In genomic region chr3:188954590-188955208, GRCh38 we compare ENCODE assay signal across 8 cellular contexts.
DNase-seq lines count a peak whose midpoint lies in the region; ATAC-seq, FAIRE-seq and TF ChIP-seq lines count a peak whose summit lies in the region.

No MANE protein-coding gene starts in this region.

- no peaks in the 10 kb centered on the region for H3K79me2 ChIP-seq in astrocyte (ENCODE audit: insufficient read depth, low read length)
- H3K79me2 ChIP-seq in smooth muscle cell (ENCODE audit: low read depth) = no peaks in the 10 kb centered on the region

- H2AFZ ChIP-seq in astrocyte (ENCODE audit: low read depth, low read length) (no peak overlapping the region), smooth muscle cell (ENCODE audit: low read depth) (no peak overlapping the region)

- H3K9ac ChIP-seq in astrocyte (ENCODE audit: low read length) (no peak overlapping the region), smooth muscle cell (ENCODE audit: low read depth) (no peak overlapping the region)

- WGBS in smooth muscle cell (ENCODE audit: low lambda C conversion rate) = 15% methylated on average over 3 of the region's 3 CpGs

- TF ChIP-seq CTCF in BE2C (IDR thresholded peaks at IDR 0.05; ENCODE audit: low read depth, low read length) = peak; percentile 99
- TF ChIP-seq CTCF in astrocyte (IDR thresholded peaks at IDR 0.05; ENCODE audit: insufficient read depth, low read depth, low read length) = peak; percentile 98
- peak; percentile 97 for TF ChIP-seq CTCF in smooth muscle cell (IDR thresholded peaks at IDR 0.05; ENCODE audit: borderline replicate concordance, insufficient read depth, poor library complexity, severe bottlenecking)

- no peaks in the 10 kb centered on the region for H4K20me1 ChIP-seq in astrocyte (ENCODE audit: insufficient read depth, low read length)
- H4K20me1 ChIP-seq in smooth muscle cell (ENCODE audit: low read depth) = no peaks in the 10 kb centered on the region

- H3K27ac ChIP-seq in astrocyte (ENCODE audit: low read depth, low read length) (no peak overlapping the region), smooth muscle cell (ENCODE audit: low read depth) (no peak overlapping the region)

- H3K36me3 ChIP-seq in BE2C (no peaks in the 10 kb centered on the region), astrocyte (ENCODE audit: insufficient read depth, low read length) (no peaks in the 10 kb centered on the region), smooth muscle cell (ENCODE audit: low read depth) (no peaks in the 10 kb centered on the region)

- H3K9me3 Mint-ChIP-seq in astrocyte (ENCODE audit: unreplicated experiment) = peaks cover 2% of the 10 kb centered on the region

- H3K4me2 ChIP-seq in astrocyte (ENCODE audit: low read length) (no peak overlapping the region), smooth muscle cell (no peak overlapping the region)

- no peaks in the 10 kb centered on the region for H3K27me3 Mint-ChIP-seq in astrocyte (ENCODE audit: low read depth, unreplicated experiment)

- H3K9me3 ChIP-seq in BE2C (no peaks in the 10 kb centered on the region), astrocyte (ENCODE audit: insufficient read depth, low read depth, low read length) (no peaks in the 10 kb centered on the region), smooth muscle cell (replicated peaks; ENCODE audit: low read depth) (no peaks in the 10 kb centered on the region)

- FAIRE-seq in astrocyte (lab: Jason Lieb, UNC) = peak; percentile 89

- ATAC-seq in GM21786 (IDR thresholded peaks at IDR 0.05; ENCODE audit: unreplicated experiment) (peak; percentile 53), GM21737 (IDR thresholded peaks at IDR 0.05; ENCODE audit: unreplicated experiment) (no peak)

- H3K4me3 ChIP-seq in BE2C (ENCODE audit: low read depth, low read length) = no peak overlapping the region
- no peak overlapping the region for H3K4me3 ChIP-seq in astrocyte (ENCODE audit: insufficient read depth, low read depth, low read length)
- no peak overlapping the region for H3K4me3 ChIP-seq in smooth muscle cell

- H3K4me3 Mint-ChIP-seq in astrocyte (ENCODE audit: unreplicated experiment) = no peak overlapping the region

- no peaks in the 10 kb centered on the region for H3K4me1 ChIP-seq in BE2C
- H3K4me1 ChIP-seq in astrocyte (ENCODE audit: insufficient read depth, low read length) = peaks cover 12% of the 10 kb centered on the region
- H3K4me1 ChIP-seq in smooth muscle cell (ENCODE audit: low read depth) = no peaks in the 10 kb centered on the region

- no peaks in the 10 kb centered on the region for H3K36me3 Mint-ChIP-seq in astrocyte (ENCODE audit: low read depth, unreplicated experiment)

- peak; percentile 86 for DNase-seq in BE2C
- DNase-seq in NCI-H187 treated with DMSO at 0.1 percent for 48 hours (lab: John Stamatoyannopoulos, UW) = peak; percentile 23
- peak; percentile 16 for DNase-seq in T-helper 22 cell (ENCODE audit: low read depth)
- peak; percentile 60 for DNase-seq in astrocyte (ENCODE audit: low read depth)
- peak; percentile 85 to 88 for DNase-seq in hippocampal formation (lab: John Stamatoyannopoulos, UW)
- peak; percentile 14 for DNase-seq in smooth muscle cell (lab: John Stamatoyannopoulos, UW; ENCODE audit: unreplicated experiment)

- H3K27me3 ChIP-seq in BE2C = no peaks in the 10 kb centered on the region
- no peaks in the 10 kb centered on the region for H3K27me3 ChIP-seq in astrocyte (ENCODE audit: insufficient read depth, low read length)
- H3K27me3 ChIP-seq in smooth muscle cell (ENCODE audit: low read depth) = no peaks in the 10 kb centered on the region

- peak overlapping the region; percentile 6 for H3K27ac Mint-ChIP-seq in astrocyte (ENCODE audit: unreplicated experiment)

- peaks cover 4% of the 10 kb centered on the region for H3F3A ChIP-seq in smooth muscle cell (ENCODE audit: low read depth)

- H3K4me1 Mint-ChIP-seq in astrocyte (ENCODE audit: low read depth, unreplicated experiment) = peaks cover 23% of the 10 kb centered on the region

Comparison
In these comparisons a context has a peak if more than half of its experiments do, and no peak if none do; other contexts are left out.
1. DNase-seq: peak in every context shown above with its lines; median percentile 86 in hippocampal formation; 86 in BE2C; 60 in astrocyte; 23 in NCI-H187 treated with DMSO at 0.1 percent for 48 hours; 16 in T-helper 22 cell; 14 in smooth muscle cell.